ENCODE assay signal across 20 cellular contexts in the genomic region with DNA sequence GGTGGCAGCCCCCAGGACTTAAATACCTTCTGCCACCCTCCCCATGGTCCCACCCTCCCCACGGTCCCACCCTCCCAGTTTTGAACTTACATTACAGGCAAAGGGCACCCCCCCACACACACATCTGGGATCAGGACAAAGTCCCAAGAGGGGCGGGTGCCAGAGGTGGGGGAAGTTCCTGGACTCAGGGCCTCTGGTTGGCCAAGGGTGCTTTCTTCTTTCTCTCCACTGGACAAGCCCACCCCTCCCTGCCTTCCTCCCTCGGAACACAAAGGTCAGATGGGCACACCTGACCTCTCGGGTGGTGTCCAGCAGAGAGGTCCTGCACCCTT. TPM values are rescaled to one million over a fixed set of nuclear protein-coding genes. Genes with fewer than 3 reads are reported as not detected.
DNase-seq lines count a peak whose midpoint lies in the region; ATAC-seq and TF ChIP-seq lines count a peak whose summit lies in the region.
"Had no signal": no experiment of that assay in that cellular context is flagged by ENCODE, and none has a peak within 500 bp of the region (broad histone marks: within the 10 kb centered on the region; RNA-seq: fewer than 3 reads in every experiment).

No MANE protein-coding gene starts in this region.

- no peak for DNase-seq in natural killer cell
- no peak for DNase-seq in natural killer cell treated with Interleukin-12 subunit alpha and Interleukin-12 subunit beta and Interleukin-15 and Interleukin-18, amount 100 ng/mL, for 72 hours (ENCODE audit: low spot score)
- DNase-seq in dorsolateral prefrontal cortex: no peak
- no peak for DNase-seq in naive thymus-derived CD8-positive, alpha-beta T cell
- DNase-seq in vagina (ENCODE audit: extremely low spot score in 2 of 2): no peak
- no peak for DNase-seq in NCI-H1092 treated with DMSO at 0.1 percent for 48 hours (lab: John Stamatoyannopoulos, UW)
- DNase-seq in SKM-1 (lab: John Stamatoyannopoulos, UW; ENCODE audit: unreplicated experiment): no peak
- DNase-seq: activated CD4-positive, alpha-beta T cell treated with anti-CD3 and anti-CD28 coated beads for 4 hours; activated naive CD4-positive, alpha-beta T cell treated with anti-CD3 and anti-CD28 coated beads for 36 hours; activated T-cell treated with anti-CD3 and anti-CD28 coated beads, Interleukin-2, amount 50 U/mL, for 48 hours; brain microvascular endothelial cell; immature natural killer cell; left lung; naive thymus-derived CD4-positive, alpha-beta T cell; stimulated activated CD4-positive, alpha-beta T cell treated with anti-CD3 and anti-CD28 coated beads, Interleukin-1b, Interleukin-23, amount 100 ng/mL, for 48 hours; stimulated activated CD8-positive, alpha-beta memory T cell treated with anti-CD3 and anti-CD28 coated beads, Interleukin-4, amount 100 ng/mL, for 48 hours had no signal

- H3K27ac ChIP-seq in dorsolateral prefrontal cortex: peak overlapping the region; percentile 93 to 100 (median 100)
- H3K27ac ChIP-seq in vagina: peak overlapping the region; percentile 44
- H3K27ac ChIP-seq: brain microvascular endothelial cell, left lung had no signal

- H3K27me3 ChIP-seq in dorsolateral prefrontal cortex: no peaks in the 10 kb centered on the region
- H3K27me3 ChIP-seq in vagina: no peaks in the 10 kb centered on the region
- H3K27me3 ChIP-seq: BLaER1 treated with 17β-estradiol and CSF1 and Interleukin-3, amounts not matched to agents 10 nM and 100 nM; brain microvascular endothelial cell; left lung had no signal

- H3K4me1 Mint-ChIP-seq in natural killer cell: peaks cover 41 to 55% of the 10 kb centered on the region in 2 donors
- peaks cover 45 to 56% of the 10 kb centered on the region in 2 donors for H3K4me1 Mint-ChIP-seq in natural killer cell treated with Interleukin-12 subunit alpha and Interleukin-12 subunit beta and Interleukin-15 and Interleukin-18, amount 100 ng/mL, for 72 hours (ENCODE audit: low read depth in 2 of 2)
- peaks cover 37 to 71% (median 54%) of the 10 kb centered on the region in 4 donors for H3K4me1 Mint-ChIP-seq in naive thymus-derived CD8-positive, alpha-beta T cell

- no peaks in the 10 kb centered on the region for H3K9me3 Mint-ChIP-seq in natural killer cell
- no peaks in the 10 kb centered on the region for H3K9me3 Mint-ChIP-seq in natural killer cell treated with Interleukin-12 subunit alpha and Interleukin-12 subunit beta and Interleukin-15 and Interleukin-18, amount 100 ng/mL, for 72 hours
- H3K9me3 Mint-ChIP-seq in naive thymus-derived CD8-positive, alpha-beta T cell: no peaks in the 10 kb centered on the region
- H3K9me3 Mint-ChIP-seq: activated naive CD4-positive, alpha-beta T cell treated with anti-CD3 and anti-CD28 coated beads for 36 hours; immature natural killer cell; mesothelial cell of epicardium had no signal

- TF ChIP-seq CTCF in natural killer cell (IDR thresholded peaks at IDR 0.05): no peak
- TF ChIP-seq CTCF in dorsolateral prefrontal cortex (IDR thresholded peaks at IDR 0.05 in 54 of 56, conservative IDR thresholded peaks at IDR 0.05 in 2 of 56; ENCODE audit: low read depth in 1 of 56, partially characterized antibody in 56 of 56): peak in 1 of 56 donors; percentile 3
- TF ChIP-seq CTCF in vagina (IDR thresholded peaks at IDR 0.05): no peak

- intact Hi-C loops in natural killer cell (cut with micrococcal nuclease) (loop anchor here (10.0 kb wide), 2 partner anchors 925 to 1885 kb away; partner anchors contain the start of gene BRD3), dorsolateral prefrontal cortex (cut with DNase I) (no loop called here), vagina (cut with DNase I) (loop anchor here (10.0 kb wide), 1 partner anchor 105 kb away; the partner anchor contains the start of gene GTF3C5)

- ATAC-seq in natural killer cell (no peak), GM19023 (IDR thresholded peaks at IDR 0.05; ENCODE audit: unreplicated experiment) (no peak)
- no peak for ATAC-seq in natural killer cell treated with Interleukin-12 subunit alpha and Interleukin-12 subunit beta and Interleukin-15 and Interleukin-18, amount 100 ng/mL, for 72 hours
- ATAC-seq in naive thymus-derived CD8-positive, alpha-beta T cell: no peak
- ATAC-seq: left lung; naive thymus-derived CD4-positive, alpha-beta T cell had no signal

- H3K36me3 Mint-ChIP-seq in natural killer cell: no peaks in the 10 kb centered on the region
- peaks cover 5% of the 10 kb centered on the region for H3K36me3 Mint-ChIP-seq in natural killer cell treated with Interleukin-12 subunit alpha and Interleukin-12 subunit beta and Interleukin-15 and Interleukin-18, amount 100 ng/mL, for 72 hours
- H3K36me3 Mint-ChIP-seq in naive thymus-derived CD8-positive, alpha-beta T cell: peaks cover 0 to 2% (median 0%) of the 10 kb centered on the region in 3 donors

- POLR2A ChIA-PET in naive thymus-derived CD8-positive, alpha-beta T cell (lab: Charles Lee): interaction anchor here (1.0 kb wide), 1 partner anchor 8 kb away, joined by 4 read pairs; no protein-coding TSS in a partner anchor

- H3K27me3 Mint-ChIP-seq in natural killer cell (ENCODE audit: low read depth in 2 of 2): no peaks in the 10 kb centered on the region
- H3K27me3 Mint-ChIP-seq in natural killer cell treated with Interleukin-12 subunit alpha and Interleukin-12 subunit beta and Interleukin-15 and Interleukin-18, amount 100 ng/mL, for 72 hours: no peaks in the 10 kb centered on the region
- no peaks in the 10 kb centered on the region for H3K27me3 Mint-ChIP-seq in naive thymus-derived CD8-positive, alpha-beta T cell
- H3K27me3 Mint-ChIP-seq: naive thymus-derived CD4-positive, alpha-beta T cell had no signal

- peak overlapping the region in 3 of 59 donors; percentile 17 to 24 (median 20) for H3K4me3 ChIP-seq in dorsolateral prefrontal cortex
- H3K4me3 ChIP-seq in vagina: no peak overlapping the region
- H3K4me3 ChIP-seq: BLaER1 treated with 17β-estradiol and CSF1 and Interleukin-3, amounts not matched to agents 10 nM and 100 nM; left lung; smooth muscle cell had no signal

- H3K27ac Mint-ChIP-seq in natural killer cell: peak overlapping the region; percentile 51 to 98
- H3K27ac Mint-ChIP-seq in natural killer cell treated with Interleukin-12 subunit alpha and Interleukin-12 subunit beta and Interleukin-15 and Interleukin-18, amount 100 ng/mL, for 72 hours: no peak overlapping the region
- peak overlapping the region in 7 of 10 donors; percentile 6 to 98 (median 34) for H3K27ac Mint-ChIP-seq in naive thymus-derived CD8-positive, alpha-beta T cell
- H3K27ac Mint-ChIP-seq: activated naive CD4-positive, alpha-beta T cell treated with anti-CD3 and anti-CD28 coated beads for 36 hours; mesothelial cell of epicardium had no signal

- TF ChIP-seq POLR2A in vagina (IDR thresholded peaks at IDR 0.05): no peak

- H3K4me1 ChIP-seq in vagina: peaks cover 86% of the 10 kb centered on the region

- H3K4me3 Mint-ChIP-seq in natural killer cell: no peak overlapping the region
- H3K4me3 Mint-ChIP-seq in natural killer cell treated with Interleukin-12 subunit alpha and Interleukin-12 subunit beta and Interleukin-15 and Interleukin-18, amount 100 ng/mL, for 72 hours: no peak overlapping the region
- H3K4me3 Mint-ChIP-seq in naive thymus-derived CD8-positive, alpha-beta T cell: no peak overlapping the region
- H3K4me3 Mint-ChIP-seq: activated naive CD4-positive, alpha-beta T cell treated with anti-CD3 and anti-CD28 coated beads for 36 hours; mesothelial cell of epicardium; naive thymus-derived CD4-positive, alpha-beta T cell had no signal

- H3K9me3 ChIP-seq in vagina: no peaks in the 10 kb centered on the region
- H3K9me3 ChIP-seq: BLaER1 treated with 17β-estradiol and CSF1 and Interleukin-3, amounts not matched to agents 10 nM and 100 nM; left lung had no signal

- no peaks in the 10 kb centered on the region for H3K36me3 ChIP-seq in vagina
- H3K36me3 ChIP-seq: brain microvascular endothelial cell, left lung had no signal

RNA-seq across cellular contexts. Expression of gene RALGDS, which starts 19.1 kb away (rescaled TPM):
- 100 to 1,000 TPM; 206 to 250 (median 208) TPM for total RNA-seq in natural killer cell
- 100 to 1,000 TPM; 138 to 159 TPM for total RNA-seq in natural killer cell treated with Interleukin-12 subunit alpha and Interleukin-12 subunit beta and Interleukin-15 and Interleukin-18, amount 100 ng/mL, for 72 hours
- 100 to 1,000 TPM in 109 of 120 experiments, 10 to 100 TPM in 11; 72.2 to 415 (median 142) TPM for total RNA-seq in dorsolateral prefrontal cortex
- total RNA-seq in naive thymus-derived CD8-positive, alpha-beta T cell: 10 to 100 TPM; 93.7 to 99.9 TPM
- polyA plus RNA-seq in naive thymus-derived CD8-positive, alpha-beta T cell: 10 to 100 TPM; 14.1 to 35.5 (median 29.4) TPM
- 85.0 TPM for total RNA-seq in vagina

RNA-seq across cellular contexts. Expression of gene GBGT1, which starts 23.6 kb away (rescaled TPM):
- total RNA-seq in natural killer cell (1 to 10 TPM; 1.4 to 2.2 (median 1.7) TPM), dorsolateral prefrontal cortex (10 to 100 TPM in 109 of 120 experiments, 1 to 10 TPM in 11; 5.8 to 27.4 (median 13.8) TPM), vagina (27.0 TPM)
- 1 to 10 TPM; 4.1 to 7.2 TPM for total RNA-seq in natural killer cell treated with Interleukin-12 subunit alpha and Interleukin-12 subunit beta and Interleukin-15 and Interleukin-18, amount 100 ng/mL, for 72 hours
- total RNA-seq in naive thymus-derived CD8-positive, alpha-beta T cell: 1 to 10 TPM; 4.1 to 4.9 TPM
- not detected for polyA plus RNA-seq in naive thymus-derived CD8-positive, alpha-beta T cell
- polyA plus RNA-seq: immature natural killer cell had no signal

Comparison
In these comparisons a context has a peak if more than half of its experiments do, and no peak if none do; other contexts are left out.
1. H3K27ac Mint-ChIP-seq: peak in natural killer cell (2 of 2) and naive thymus-derived CD8-positive, alpha-beta T cell (7 of 10); none in natural killer cell treated with Interleukin-12 subunit alpha and Interleukin-12 subunit beta and Interleukin-15 and Interleukin-18, amount 100 ng/mL, for 72 hours (0 of 2).
2. intact Hi-C loops: an anchor here in natural killer cell (10.0 kb wide) and vagina (10.0 kb wide); none called in dorsolateral prefrontal cortex.